1 cellular context compared by ENCODE assay signal in the genomic region with DNA sequence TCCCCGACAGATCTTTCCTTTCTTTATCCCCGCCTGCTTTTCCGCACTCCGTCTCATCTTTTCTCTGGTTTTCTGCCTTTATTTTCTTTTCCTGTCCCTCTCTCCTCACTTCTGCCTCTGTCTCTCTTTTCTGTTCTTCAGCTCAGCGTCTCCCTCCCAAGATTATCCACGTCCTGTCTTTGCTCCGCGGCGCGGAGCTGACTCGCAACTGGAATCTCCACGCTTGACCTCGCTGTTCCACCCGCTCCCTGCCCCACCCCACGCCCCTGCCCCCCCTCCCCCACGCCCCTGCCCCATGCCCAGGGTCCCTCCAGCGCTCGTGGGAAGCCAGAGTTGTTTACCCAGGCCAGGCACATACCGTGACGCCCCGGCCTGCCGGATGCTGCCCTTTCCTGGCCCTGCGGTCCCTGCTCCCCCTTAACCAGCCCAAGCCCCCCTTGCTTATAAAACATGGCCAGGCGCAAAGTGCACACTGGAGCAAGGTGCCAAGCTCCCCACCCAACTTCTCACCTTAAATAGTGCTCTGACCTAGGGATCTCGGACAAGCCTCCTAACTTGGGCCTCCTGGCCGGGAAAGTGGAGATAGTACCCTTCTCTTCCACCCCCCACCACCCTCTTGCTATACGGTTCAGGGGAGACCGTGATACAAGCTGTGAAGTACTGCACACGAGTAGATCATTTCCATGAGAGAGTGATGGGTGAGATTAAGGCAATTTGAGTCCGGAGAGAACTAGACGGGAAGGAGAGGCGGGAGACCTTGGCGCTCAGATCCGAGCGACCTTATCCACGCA.
TF ChIP-seq lines count a peak whose summit lies in the region.

No MANE protein-coding gene starts in this region.

TF ChIP-seq in H1, 55 proteins besides CTCF, POLR2A, EP300 and RAD21:
- TF ChIP-seq EZH2 (IDR thresholded peaks at IDR 0.05; ENCODE audit: low read depth, low read length, severe bottlenecking) (peak; percentile 87), SUZ12 (IDR thresholded peaks at IDR 0.05; ENCODE audit: low read length) (peak; percentile 71), SP1 (IDR thresholded peaks at IDR 0.05; ENCODE audit: low read depth, low read length) (no peak), RNF2 (IDR thresholded peaks at IDR 0.05; ENCODE audit: borderline replicate concordance, low read depth, low read length, missing control alignments, poor library complexity, severe bottlenecking) (peak; percentile 21)
